ENCODE assay signal across 9 cellular contexts in genomic region chr10:102153093-102153620, GRCh38. TPM values are rescaled to one million over a fixed set of nuclear protein-coding genes. Genes with fewer than 3 reads are reported as not detected.
DNase-seq lines count a peak whose midpoint lies in the region; ATAC-seq lines count a peak whose summit lies in the region.
"Had no signal": no experiment of that assay in that cellular context is flagged by ENCODE, and none has a peak within 500 bp of the region (broad histone marks: within the 10 kb centered on the region; RNA-seq: fewer than 3 reads in every experiment).

No MANE protein-coding gene starts in this region.

- no peak overlapping the region for H3K27ac ChIP-seq in thymus (ENCODE audit: low read depth)

- H3K9me3 Mint-ChIP-seq in activated CD4-positive, alpha-beta T cell treated with anti-CD3 and anti-CD28 coated beads, Interleukin-2, amount 10 ng/mL, durations not matched to agents 7 days and 5 days: no peaks in the 10 kb centered on the region
- no peaks in the 10 kb centered on the region for H3K9me3 Mint-ChIP-seq in activated naive CD8-positive, alpha-beta T cell treated with anti-CD3 and anti-CD28 coated beads, Interleukin-2, amount 10 ng/mL, durations not matched to agents 7 days and 5 days

- H3K4me1 Mint-ChIP-seq in activated CD4-positive, alpha-beta T cell treated with anti-CD3 and anti-CD28 coated beads, Interleukin-2, amount 10 ng/mL, durations not matched to agents 7 days and 5 days: peaks cover 60% of the 10 kb centered on the region
- peaks cover 33% of the 10 kb centered on the region for H3K4me1 Mint-ChIP-seq in activated naive CD8-positive, alpha-beta T cell treated with anti-CD3 and anti-CD28 coated beads, Interleukin-2, amount 10 ng/mL, durations not matched to agents 7 days and 5 days

- H3K36me3 Mint-ChIP-seq in activated CD4-positive, alpha-beta T cell treated with anti-CD3 and anti-CD28 coated beads, Interleukin-2, amount 10 ng/mL, durations not matched to agents 7 days and 5 days (ENCODE audit: low read depth): peaks cover 62% of the 10 kb centered on the region
- H3K36me3 Mint-ChIP-seq in activated naive CD8-positive, alpha-beta T cell treated with anti-CD3 and anti-CD28 coated beads, Interleukin-2, amount 10 ng/mL, durations not matched to agents 7 days and 5 days: peaks cover 38% of the 10 kb centered on the region

- POLR2A ChIA-PET in activated CD4-positive, alpha-beta T cell treated with anti-CD3 and anti-CD28 coated beads, Interleukin-2, amount 10 ng/mL, durations not matched to agents 7 days and 5 days (lab: Charles Lee): no interaction called here
- POLR2A ChIA-PET in activated naive CD8-positive, alpha-beta T cell treated with anti-CD3 and anti-CD28 coated beads, Interleukin-2, amount 10 ng/mL, durations not matched to agents 7 days and 5 days (lab: Charles Lee): interaction anchor here (0.6 kb wide), 1 partner anchor 90 kb away, joined by 3 read pairs; no protein-coding TSS in a partner anchor

- H3K4me3 ChIP-seq in thymus (ENCODE audit: low read length): peak overlapping the region; percentile 69

- peak overlapping the region; percentile 99 for H3K27ac Mint-ChIP-seq in activated CD4-positive, alpha-beta T cell treated with anti-CD3 and anti-CD28 coated beads, Interleukin-2, amount 10 ng/mL, durations not matched to agents 7 days and 5 days
- H3K27ac Mint-ChIP-seq in activated naive CD8-positive, alpha-beta T cell treated with anti-CD3 and anti-CD28 coated beads, Interleukin-2, amount 10 ng/mL, durations not matched to agents 7 days and 5 days: peak overlapping the region; percentile 86

- 40% methylated on average over 5 of the region's 5 CpGs for whole genome bisulfite sequencing in thymus

- peak overlapping the region; percentile 99 for H3K4me3 Mint-ChIP-seq in activated CD4-positive, alpha-beta T cell treated with anti-CD3 and anti-CD28 coated beads, Interleukin-2, amount 10 ng/mL, durations not matched to agents 7 days and 5 days
- peak overlapping the region; percentile 88 for H3K4me3 Mint-ChIP-seq in activated naive CD8-positive, alpha-beta T cell treated with anti-CD3 and anti-CD28 coated beads, Interleukin-2, amount 10 ng/mL, durations not matched to agents 7 days and 5 days

- DNase-seq in activated CD4-positive, alpha-beta T cell treated with anti-CD3 and anti-CD28 coated beads, Interleukin-2, amount 10 ng/mL, durations not matched to agents 7 days and 5 days: no peak
- DNase-seq in activated CD4-positive, alpha-beta T cell treated with anti-CD3 and anti-CD28 coated beads, Interleukin-2, amount 50 U/mL, for 48 hours: no peak
- no peak for DNase-seq in activated naive CD8-positive, alpha-beta T cell treated with anti-CD3 and anti-CD28 coated beads, Interleukin-2, amount 10 ng/mL, durations not matched to agents 7 days and 5 days
- DNase-seq in left kidney (ENCODE audit: low read depth, low spot score) (peak; percentile 7), DMS153 (lab: John Stamatoyannopoulos, UW) (no peak), foreskin melanocyte (no peak), NCI-H524 (lab: John Stamatoyannopoulos, UW) (no peak)
- DNase-seq: NCI-H1436 had no signal

- no peaks in the 10 kb centered on the region for H3K27me3 ChIP-seq in thymus (ENCODE audit: control insufficient read depth, insufficient read depth)

- H3K9me3 ChIP-seq in thymus (ENCODE audit: control insufficient read depth): no peaks in the 10 kb centered on the region

- CTCF ChIA-PET in activated CD4-positive, alpha-beta T cell treated with anti-CD3 and anti-CD28 coated beads, Interleukin-2, amount 10 ng/mL, durations not matched to agents 7 days and 5 days (lab: Charles Lee): interaction anchor here (0.6 to 6.0 kb wide), 4 partner anchors 16 to 228 kb away, joined by 3 to 30 read pairs (median 4); no protein-coding TSS in a partner anchor

- H3K36me3 ChIP-seq in thymus (ENCODE audit: control insufficient read depth, insufficient read depth): peaks cover 22% of the 10 kb centered on the region

- H3K27me3 Mint-ChIP-seq in activated CD4-positive, alpha-beta T cell treated with anti-CD3 and anti-CD28 coated beads, Interleukin-2, amount 10 ng/mL, durations not matched to agents 7 days and 5 days: no peaks in the 10 kb centered on the region
- no peaks in the 10 kb centered on the region for H3K27me3 Mint-ChIP-seq in activated naive CD8-positive, alpha-beta T cell treated with anti-CD3 and anti-CD28 coated beads, Interleukin-2, amount 10 ng/mL, durations not matched to agents 7 days and 5 days

- H3K4me1 ChIP-seq in thymus (ENCODE audit: control insufficient read depth, insufficient read depth, low read length): peaks cover 6% of the 10 kb centered on the region

- ATAC-seq in activated naive CD8-positive, alpha-beta T cell treated with anti-CD3 and anti-CD28 coated beads, Interleukin-2, amount 10 ng/mL, durations not matched to agents 7 days and 5 days (ENCODE audit: low read depth): no peak

RNA-seq across cellular contexts. Expression of gene NOLC1, which starts 1.0 kb away (rescaled TPM):
- 10 to 100 TPM; 80.5 to 81.3 TPM for total RNA-seq in activated CD4-positive, alpha-beta T cell treated with anti-CD3 and anti-CD28 coated beads, Interleukin-2, amount 10 ng/mL, durations not matched to agents 7 days and 5 days
- total RNA-seq in activated naive CD8-positive, alpha-beta T cell treated with anti-CD3 and anti-CD28 coated beads, Interleukin-2, amount 10 ng/mL, durations not matched to agents 7 days and 5 days: 10 to 100 TPM; 73.8 to 78.3 TPM
- polyA plus RNA-seq in thymus: 42.5 TPM

RNA-seq across cellular contexts. Expression of gene PPRC1, which starts 20.3 kb away (rescaled TPM):
- total RNA-seq in activated CD4-positive, alpha-beta T cell treated with anti-CD3 and anti-CD28 coated beads, Interleukin-2, amount 10 ng/mL, durations not matched to agents 7 days and 5 days: 10 to 100 TPM; 47.7 to 49.4 TPM
- 10 to 100 TPM; 46.4 to 47.4 TPM for total RNA-seq in activated naive CD8-positive, alpha-beta T cell treated with anti-CD3 and anti-CD28 coated beads, Interleukin-2, amount 10 ng/mL, durations not matched to agents 7 days and 5 days
- 19.3 TPM for polyA plus RNA-seq in thymus

RNA-seq across cellular contexts. Expression of gene LDB1, which starts 33.0 kb away (rescaled TPM):
- 100 to 1,000 TPM in 1 of 2 experiments, 10 to 100 TPM in 1; 96.2 to 105 TPM for total RNA-seq in activated CD4-positive, alpha-beta T cell treated with anti-CD3 and anti-CD28 coated beads, Interleukin-2, amount 10 ng/mL, durations not matched to agents 7 days and 5 days
- total RNA-seq in activated naive CD8-positive, alpha-beta T cell treated with anti-CD3 and anti-CD28 coated beads, Interleukin-2, amount 10 ng/mL, durations not matched to agents 7 days and 5 days: 100 to 1,000 TPM; 115 to 117 TPM
- polyA plus RNA-seq in thymus: 42.7 TPM
